ENCODE assay signal across 24 cellular contexts in genomic region chr10:75778665-75779064, GRCh38.
"Had no signal": no experiment of that assay in that cellular context is flagged by ENCODE, and none has a peak within 500 bp of the region (broad histone marks: within the 10 kb centered on the region; RNA-seq: fewer than 3 reads in every experiment).

No MANE protein-coding gene starts in this region.

- H3K9me3 Mint-ChIP-seq: activated naive CD8-positive, alpha-beta T cell treated with anti-CD3 and anti-CD28 coated beads, Interleukin-2, amount 10 ng/mL, durations not matched to agents 7 days and 5 days; IgD-negative memory B cell; WTC11 had no signal

- H3K27ac Mint-ChIP-seq: activated CD8-positive, alpha-beta T cell treated with anti-CD3 and anti-CD28 coated beads, Interleukin-2, amount 10 ng/mL, durations not matched to agents 7 days and 5 days; activated naive CD8-positive, alpha-beta T cell treated with anti-CD3 and anti-CD28 coated beads, Interleukin-2, amount 10 ng/mL, durations not matched to agents 7 days and 5 days; brain; IgD-negative memory B cell; T-helper 17 cell; WTC11 had no signal

- H3K4me1 Mint-ChIP-seq: activated naive CD8-positive, alpha-beta T cell treated with anti-CD3 and anti-CD28 coated beads, Interleukin-2, amount 10 ng/mL, durations not matched to agents 7 days and 5 days had no signal

- H3K27ac ChIP-seq: Peyer's patch, RWPE1 had no signal

- H3K4me3 Mint-ChIP-seq: activated CD8-positive, alpha-beta T cell treated with anti-CD3 and anti-CD28 coated beads, Interleukin-2, amount 10 ng/mL, durations not matched to agents 7 days and 5 days; activated naive CD8-positive, alpha-beta T cell treated with anti-CD3 and anti-CD28 coated beads, Interleukin-2, amount 10 ng/mL, durations not matched to agents 7 days and 5 days; brain; IgD-negative memory B cell; T-helper 17 cell; WTC11 had no signal

- H3K36me3 Mint-ChIP-seq: activated naive CD8-positive, alpha-beta T cell treated with anti-CD3 and anti-CD28 coated beads, Interleukin-2, amount 10 ng/mL, durations not matched to agents 7 days and 5 days; brain; IgD-negative memory B cell; WTC11 had no signal

- H3K36me3 ChIP-seq: Peyer's patch had no signal

- H3K4me3 ChIP-seq: Peyer's patch had no signal

- DNase-seq: activated CD4-positive, alpha-beta T cell treated with anti-CD3 and anti-CD28 coated beads for 48 hours; activated CD4-positive, alpha-beta T cell treated with anti-CD3 and anti-CD28 coated beads, Interleukin-2, amount 50 U/mL, for 4 hours; activated CD4-positive, CD25-positive, alpha-beta regulatory T cell treated with anti-CD3 and anti-CD28 coated beads, Interleukin-2, amount 50 U/mL, for 72 hours; activated CD8-positive, alpha-beta memory T cell treated with anti-CD3 and anti-CD28 coated beads, Interleukin-2, amount 50 U/mL, for 48 hours; activated CD8-positive, alpha-beta T cell treated with anti-CD3 and anti-CD28 coated beads, Interleukin-2, amount 10 ng/mL, durations not matched to agents 7 days and 5 days; activated naive CD4-positive, alpha-beta T cell treated with anti-CD3 and anti-CD28 coated beads, Interleukin-2, amount 50 U/mL, for 16 hours; activated naive CD8-positive, alpha-beta T cell treated with anti-CD3 and anti-CD28 coated beads, Interleukin-2, amount 10 ng/mL, durations not matched to agents 7 days and 5 days; activated T-cell treated with anti-CD3 and anti-CD28 coated beads, Interleukin-2, amount 50 U/mL, for 1 hour; KG1; NCI-H1048; NCI-H1417; NCI-H1930; NCI-H2107; NCI-H2171 treated with DMSO at 0.1 percent for 48 hours; NCI-H345; NCI-H524; Peyer's patch; SHP77 treated with DMSO at 0.1 percent for 48 hours; T-helper 17 cell; T-helper 9 cell had no signal

- H3K4me1 ChIP-seq: Peyer's patch had no signal

- ATAC-seq: activated CD8-positive, alpha-beta T cell treated with anti-CD3 and anti-CD28 coated beads, Interleukin-2, amount 10 ng/mL, durations not matched to agents 7 days and 5 days; T-helper 17 cell; WTC11 had no signal

- H3K27me3 Mint-ChIP-seq: IgD-negative memory B cell had no signal

- H3K9me3 ChIP-seq: Peyer's patch had no signal

- H3K27me3 ChIP-seq: Peyer's patch had no signal
